In genomic region chr3:181913254-181913653, GRCh38 we compare ENCODE assay signal across 27 cellular contexts.
A peak's percentile ranks its signal among the peaks of the same experiment; 100 is the strongest.
DNase-seq lines count a peak whose midpoint lies in the region; ATAC-seq, FAIRE-seq and TF ChIP-seq lines count a peak whose summit lies in the region.
"Had no signal": no experiment of that assay in that cellular context is flagged by ENCODE, and none has a peak within 500 bp of the region (broad histone marks: within the 10 kb centered on the region; RNA-seq: fewer than 3 reads in every experiment).

No MANE protein-coding gene starts in this region.

- H3K36me3 ChIP-seq in WERI-Rb-1: no peaks in the 10 kb centered on the region
- H3K36me3 ChIP-seq: BE2C, HAP-1, heart right ventricle, upper lobe of right lung had no signal

- WGBS in A549 (ENCODE audit: missing lambda C conversion rate): 6% methylated on average over 2 of the region's 2 CpGs

- no peak for ATAC-seq in A549
- ATAC-seq: activated CD8-positive, alpha-beta memory T cell treated with anti-CD3 and anti-CD28 coated beads, Interleukin-2, amount 10 ng/mL, durations not matched to agents 7 days and 5 days; activated T-cell treated with anti-CD3 and anti-CD28 coated beads, Interleukin-2, amount 50 U/mL, for 72 hours; heart right ventricle; left cardiac atrium; Right ventricle myocardium inferior; upper lobe of right lung; WTC11 had no signal

- H3K4me1 ChIP-seq in A549: peaks cover 11% of the 10 kb centered on the region
- H3K4me1 ChIP-seq: BE2C, heart right ventricle, upper lobe of right lung had no signal

- H3K27me3 ChIP-seq in WERI-Rb-1 (ENCODE audit: insufficient read depth, low read depth, severe bottlenecking): peaks cover 77% of the 10 kb centered on the region
- H3K27me3 ChIP-seq: BE2C, upper lobe of right lung had no signal

- TF ChIP-seq CTCF in A549 (IDR thresholded peaks at IDR 0.05) (no peak), epithelial cell of esophagus (IDR thresholded peaks at IDR 0.05; ENCODE audit: insufficient read depth, low read depth, low read length, missing control alignments) (no peak), WERI-Rb-1 (IDR thresholded peaks at IDR 0.05; ENCODE audit: low read depth, low read length) (no peak)

- no peak for TF ChIP-seq POLR2A in A549 (IDR thresholded peaks at IDR 0.05; ENCODE audit: low read length)

- H3K9me3 ChIP-seq in A549 (no peaks in the 10 kb centered on the region), WERI-Rb-1 (ENCODE audit: severe bottlenecking) (peaks cover 2% of the 10 kb centered on the region)
- H3K9me3 ChIP-seq: BE2C, HAP-1, heart right ventricle, upper lobe of right lung had no signal

- FAIRE-seq in A549 (lab: Jason Lieb, UNC): no peak
- FAIRE-seq: endometrium, GM12891 had no signal

- no peak for TF ChIP-seq EP300 in A549 (IDR thresholded peaks at IDR 0.05)

- no peak overlapping the region for H3K27ac ChIP-seq in A549
- H3K27ac ChIP-seq in WERI-Rb-1: no peak overlapping the region
- H3K27ac ChIP-seq in substantia nigra (ENCODE audit: low read depth, low read length, poor library complexity, severe bottlenecking): no peak overlapping the region
- H3K27ac ChIP-seq: heart right ventricle, upper lobe of right lung had no signal

- peak overlapping the region; percentile 37 for H3K4me2 ChIP-seq in A549

- POLR2A ChIA-PET in A549 (lab: Yijun Ruan, JAX): no interaction called here

- DNase-seq in A549 (ENCODE audit: low read depth in 1 of 2, low spot score in 1 of 2) (peak in 1 of 2 experiments; percentile 4), HT-29 (ENCODE audit: low spot score) (peak; percentile 20), NCI-H748 treated with DMSO at 0.1 percent for 48 hours (lab: John Stamatoyannopoulos, UW) (peak; percentile 15), epithelial cell of esophagus (ENCODE audit: low read depth) (peak; percentile 92), WERI-Rb-1 (no peak), substantia nigra (lab: John Stamatoyannopoulos, UW) (no peak), NCI-H2029 (lab: John Stamatoyannopoulos, UW) (no peak)
- DNase-seq in central memory CD4-positive, alpha-beta T cell: no peak
- DNase-seq: activated CD4-positive, alpha-beta T cell treated with anti-CD3 and anti-CD28 coated beads, Interleukin-2, amount 50 U/mL, for 1 hour; activated CD8-positive, alpha-beta memory T cell treated with anti-CD3 and anti-CD28 coated beads, Interleukin-2, amount 10 ng/mL, durations not matched to agents 7 days and 5 days; activated naive CD4-positive, alpha-beta T cell treated with anti-CD3 and anti-CD28 coated beads for 36 hours; activated T-cell treated with anti-CD3 and anti-CD28 coated beads, Interleukin-2, amount 50 U/mL, for 72 hours; BE2C; heart right ventricle; left cardiac atrium; mesendoderm; NCI-H1930; NCI-H774; nucleus accumbens; retina; T-helper 9 cell; upper lobe of right lung had no signal

- H3K4me3 ChIP-seq in A549: no peak overlapping the region
- no peak overlapping the region for H3K4me3 ChIP-seq in epithelial cell of esophagus (ENCODE audit: low read length)
- no peak overlapping the region for H3K4me3 ChIP-seq in WERI-Rb-1 (ENCODE audit: low read depth, low read length)
- H3K4me3 ChIP-seq: HAP-1, heart right ventricle, upper lobe of right lung had no signal

- CTCF ChIA-PET in A549 (lab: Yijun Ruan, JAX): no interaction called here

- TF ChIP-seq RAD21 in A549 (conservative IDR thresholded peaks at IDR 0.05 in 1 of 2, IDR thresholded peaks at IDR 0.05 in 1 of 2): no peak

TF ChIP-seq in A549, 52 proteins besides CTCF, POLR2A, EP300 and RAD21:
- TF ChIP-seq FOSL2 (IDR thresholded peaks at IDR 0.05): no peak
- peak; percentile 59 for TF ChIP-seq FOSL2 (CRISPR knock-in tag; IDR thresholded peaks at IDR 0.05)
- no peak for TF ChIP-seq NPAS2 (CRISPR knock-in tag; IDR thresholded peaks at IDR 0.05; ENCODE audit: borderline replicate concordance)

Comparison
In these comparisons a context has a peak if more than half of its experiments do, and no peak if none do; other contexts are left out.
1. DNase-seq: peak in HT-29 (single experiment), NCI-H748 treated with DMSO at 0.1 percent for 48 hours (single experiment) and epithelial cell of esophagus (single experiment); none in WERI-Rb-1 (single experiment), substantia nigra (0 of 49), NCI-H2029 (single experiment) and central memory CD4-positive, alpha-beta T cell (single experiment).